Comparison of ENCODE assay signal across 1 cellular context in genomic region chr2:119697290-119698013, GRCh38.
TF ChIP-seq lines count a peak whose summit lies in the region.

No MANE protein-coding gene starts in this region.

TF ChIP-seq in GM12878, 131 proteins besides CTCF, POLR2A, EP300 and RAD21 (continued from another document):
- no peak for TF ChIP-seq E2F4 (IDR thresholded peaks at IDR 0.05; ENCODE audit: low read depth, low read length)
- no peak for TF ChIP-seq CHD1 (IDR thresholded peaks at IDR 0.05; ENCODE audit: low read depth, low read length)
- TF ChIP-seq TBL1XR1 (IDR thresholded peaks at IDR 0.05; ENCODE audit: low read depth, low read length), result no peak
- no peak for TF ChIP-seq ATF2 (IDR thresholded peaks at IDR 0.05; ENCODE audit: low read length)
- TF ChIP-seq NFYA (IDR thresholded peaks at IDR 0.05; ENCODE audit: borderline replicate concordance, low read depth, low read length), result no peak
- no peak for TF ChIP-seq PBX3 (IDR thresholded peaks at IDR 0.05; ENCODE audit: insufficient replicate concordance, low read depth, low read length)
- 0 out of 2 replicates have a peak, but pooled peaks have one; percentile 41 for TF ChIP-seq NBN (IDR thresholded peaks at IDR 0.05)
- no peak for TF ChIP-seq KLF5 (IDR thresholded peaks at IDR 0.05; ENCODE audit: partially characterized antibody)
- no peak for TF ChIP-seq HDAC6 (IDR thresholded peaks at IDR 0.05; ENCODE audit: unreplicated experiment)
- TF ChIP-seq BRCA1 (IDR thresholded peaks at IDR 0.05; ENCODE audit: low read depth, low read length), result no peak
- TF ChIP-seq ZNF687 (IDR thresholded peaks at IDR 0.05), result no peak
- no peak for TF ChIP-seq TCF12 (IDR thresholded peaks at IDR 0.05; ENCODE audit: low read depth, low read length)
- TF ChIP-seq RUNX3 (IDR thresholded peaks at IDR 0.05; ENCODE audit: low read length), result no peak
- TF ChIP-seq ZBTB11 (CRISPR knock-in tag; IDR thresholded peaks at IDR 0.05), result no peak
- TF ChIP-seq ZSCAN29 (IDR thresholded peaks at IDR 0.05), result no peak
- no peak for TF ChIP-seq PAX5 (IDR thresholded peaks at IDR 0.05; ENCODE audit: borderline replicate concordance, low read depth, low read length)
- TF ChIP-seq CREB1 (IDR thresholded peaks at IDR 0.05; ENCODE audit: low read depth), result no peak
- TF ChIP-seq ZBTB40 (IDR thresholded peaks at IDR 0.05; ENCODE audit: borderline replicate concordance), result no peak
- TF ChIP-seq EED (IDR thresholded peaks at IDR 0.05; ENCODE audit: low read depth), result no peak
- TF ChIP-seq SREBF1 (IDR thresholded peaks at IDR 0.05; ENCODE audit: low read length), result no peak
- no peak for TF ChIP-seq SP1 (IDR thresholded peaks at IDR 0.05; ENCODE audit: low read depth, low read length)
- TF ChIP-seq SPI1 (IDR thresholded peaks at IDR 0.05; ENCODE audit: borderline replicate concordance, insufficient read depth, low read depth, low read length), result no peak
- peak; percentile 89; the same call in 1 of the 3 replicates for TF ChIP-seq POU2F2 (IDR thresholded peaks at IDR 0.05; ENCODE audit: borderline replicate concordance, low read depth, low read length)
- no peak for TF ChIP-seq LARP7 (IDR thresholded peaks at IDR 0.05)
- TF ChIP-seq PRDM15 (CRISPR knock-in tag; IDR thresholded peaks at IDR 0.05), result no peak
